1 cellular context compared by ENCODE assay signal in the genomic region with DNA sequence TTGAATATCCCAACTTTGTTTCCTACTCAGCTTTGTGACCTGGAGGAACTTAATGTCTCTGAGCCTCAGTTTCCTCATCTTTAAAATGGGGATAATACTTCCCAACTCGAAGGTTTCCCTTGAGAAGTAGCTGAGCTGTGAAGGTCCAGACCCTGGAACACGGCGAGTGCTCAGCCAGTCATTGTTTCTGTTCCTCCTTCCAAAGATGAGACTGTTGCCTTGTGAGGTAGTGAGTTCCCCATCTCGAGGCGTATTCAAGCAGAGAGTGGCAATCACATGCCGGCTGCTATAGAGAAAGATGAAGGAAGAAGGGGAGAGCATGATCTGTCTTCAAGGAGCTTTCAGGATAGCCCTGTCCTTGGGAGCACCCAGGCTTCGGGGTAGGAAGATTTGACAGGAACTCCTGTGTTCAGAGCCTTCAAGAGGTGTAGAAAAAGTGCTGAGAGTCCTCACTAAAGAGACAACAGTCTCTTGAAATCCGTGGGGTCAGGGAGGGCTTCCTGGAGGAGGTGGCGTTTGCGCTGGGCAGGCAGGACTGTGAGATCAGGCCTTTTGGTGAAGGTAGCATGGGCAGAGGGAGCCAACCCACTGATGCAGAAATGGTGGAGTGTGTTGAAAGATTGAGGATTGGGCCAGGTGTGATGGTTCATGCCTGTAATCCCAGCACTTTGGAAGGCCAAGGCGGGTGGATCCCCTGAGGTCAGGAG.
TF ChIP-seq lines count a peak whose summit lies in the region.

No MANE protein-coding gene starts in this region.

TF ChIP-seq in H1, 55 proteins besides CTCF, POLR2A, EP300 and RAD21:
- TF ChIP-seq KDM4A (IDR thresholded peaks at IDR 0.05; ENCODE audit: low read depth, low read length, severe bottlenecking) (no peak), SAP30 (IDR thresholded peaks at IDR 0.05; ENCODE audit: insufficient read depth, insufficient replicate concordance, low read length) (no peak), KDM1A (IDR thresholded peaks at IDR 0.05; ENCODE audit: borderline replicate concordance, low read length) (peak; percentile 77; the same call in 1 of the 2 replicates), SIRT6 (IDR thresholded peaks at IDR 0.05; ENCODE audit: low read length) (no peak)
